Comparison of ENCODE assay signal across 20 cellular contexts in the genomic region with DNA sequence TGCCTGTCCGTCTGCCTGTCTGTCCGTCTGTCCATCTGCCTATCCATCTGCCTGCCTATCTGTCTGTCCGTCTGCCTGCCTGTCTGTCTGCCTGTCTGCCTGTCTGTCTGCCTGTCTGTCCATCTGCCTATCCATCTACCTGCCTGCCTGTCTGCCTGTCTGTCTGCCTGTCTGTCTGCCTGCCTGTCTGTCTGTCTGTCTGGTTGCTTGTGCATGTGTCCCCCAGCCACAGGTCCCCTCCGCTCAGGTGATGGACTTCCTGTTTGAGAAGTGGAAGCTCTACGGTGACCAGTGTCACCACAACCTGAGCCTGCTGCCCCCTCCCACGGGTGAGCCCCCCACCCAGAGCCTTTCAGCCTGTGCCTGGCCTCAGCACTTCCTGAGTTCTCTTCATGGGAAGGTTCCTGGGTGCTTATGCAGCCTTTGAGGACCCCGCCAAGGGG. TPM values are rescaled to one million over a fixed set of nuclear protein-coding genes. Genes with fewer than 3 reads are reported as not detected.
DNase-seq lines count a peak whose midpoint lies in the region; ATAC-seq, FAIRE-seq and TF ChIP-seq lines count a peak whose summit lies in the region.
"Had no signal": no experiment of that assay in that cellular context is flagged by ENCODE, and none has a peak within 500 bp of the region (broad histone marks: within the 10 kb centered on the region; RNA-seq: fewer than 3 reads in every experiment).

No MANE protein-coding gene starts in this region.

- peak overlapping the region; percentile 50 for H3K4me3 Mint-ChIP-seq in neural progenitor cell
- H3K4me3 Mint-ChIP-seq: CD8-positive, alpha-beta T cell had no signal

- H3K4me2 ChIP-seq in BLaER1 = peak overlapping the region; percentile 92
- H3K4me2 ChIP-seq in IMR-90 (ENCODE audit: low read depth, low read length) = no peak overlapping the region
- no peak overlapping the region for H3K4me2 ChIP-seq in K562 (ENCODE audit: insufficient read depth, low read length)
- H3K4me2 ChIP-seq in neural progenitor cell = no peak overlapping the region

- intact Hi-C loops in IMR-90 (cut with micrococcal nuclease) = no loop called here
- intact Hi-C loops in K562 (cut with micrococcal nuclease) = no loop called here
- intact Hi-C loops in left ventricle myocardium superior (cut with micrococcal nuclease) = no loop called here

- H3K27me3 Mint-ChIP-seq in neural progenitor cell (ENCODE audit: insufficient read depth, low read depth) = peaks cover 22% of the 10 kb centered on the region

- H3K36me3 ChIP-seq in BLaER1 = no peaks in the 10 kb centered on the region
- H3K36me3 ChIP-seq in IMR-90 (ENCODE audit: control insufficient read depth, insufficient read depth, low read length) = no peaks in the 10 kb centered on the region
- H3K36me3 ChIP-seq in K562 (ENCODE audit: control insufficient read depth, insufficient read depth, low read length) = no peaks in the 10 kb centered on the region
- no peaks in the 10 kb centered on the region for H3K36me3 ChIP-seq in neural progenitor cell
- H3K36me3 ChIP-seq: BE2C had no signal

- CTCF ChIA-PET in IMR-90 (lab: Yijun Ruan, JAX) = no interaction called here
- CTCF ChIA-PET in K562 (lab: Yijun Ruan, JAX; ENCODE audit: low intra/inter-chr PET ratio) = no interaction called here

- no peak overlapping the region for H2BK15ac ChIP-seq in IMR-90 (ENCODE audit: low read depth, low read length)

- TF ChIP-seq RAD21 in IMR-90 (IDR thresholded peaks at IDR 0.05; ENCODE audit: low read length) = no peak
- TF ChIP-seq RAD21 in K562 (CRISPR knock-in tag; conservative IDR thresholded peaks at IDR 0.05 in 1 of 2, IDR thresholded peaks at IDR 0.05 in 1 of 2) = no peak

- in situ Hi-C loops in IMR-90 (cut with MboI; ENCODE audit: low sequenced_read_pairs) = no loop called here
- in situ Hi-C loops in K562 (cut with MboI) = loop anchor here (5.0 kb wide), 1 partner anchor 72 kb away; no protein-coding TSS in a partner anchor

- H3K9ac ChIP-seq in BLaER1 (no peak overlapping the region), IMR-90 (ENCODE audit: low read depth, low read length) (no peak overlapping the region), K562 (ENCODE audit: insufficient read depth in 1 of 2, low read depth in 2 of 2, low read length in 2 of 2) (peak overlapping the region in 1 of 2 experiments; percentile 35; a peak in 1 of 4 replicates), neural progenitor cell (no peak overlapping the region)

- H2AFZ ChIP-seq in IMR-90 (replicated peaks; ENCODE audit: low read length, poor library complexity) (no peak overlapping the region), K562 (ENCODE audit: low read depth, low read length) (no peak overlapping the region), neural progenitor cell (replicated peaks) (no peak overlapping the region)

- TF ChIP-seq POLR2A in IMR-90 (IDR thresholded peaks at IDR 0.05; ENCODE audit: low read depth, low read length) (no peak), K562 (conservative IDR thresholded peaks at IDR 0.05) (no peak)

- WGBS in IMR-90 (ENCODE audit: extremely low coverage in 2 of 2, insufficient read length in 1 of 2), 2 experiments = 70% methylated on average over 7 of the region's 7 CpGs; no CpG with 5 or more reads in 1 of the 2 experiments
- WGBS in K562 (ENCODE audit: insufficient coverage, low coverage, missing lambda C conversion rate) = 9% methylated on average over 6 of the region's 7 CpGs

- dilution Hi-C loops in IMR-90 (cut with HindIII; ENCODE audit: low sequenced_read_pairs, unreplicated experiment) = no loop called here

- TF ChIP-seq CTCF in IMR-90 (conservative IDR thresholded peaks at IDR 0.05; ENCODE audit: low read depth, low read length) (no peak), K562 (IDR thresholded peaks at IDR 0.05 in 2 of 3, conservative IDR thresholded peaks at IDR 0.05 in 1 of 3; ENCODE audit: insufficient read depth in 2 of 3, low read depth in 1 of 3, low read length in 3 of 3) (no peak), neural progenitor cell (IDR thresholded peaks at IDR 0.05) (no peak)

- no peak overlapping the region for H4K5ac ChIP-seq in IMR-90 (ENCODE audit: low read depth, low read length)

- H3K79me1 ChIP-seq in IMR-90 (ENCODE audit: low read depth in 1 of 2, low read length in 2 of 2) = no peaks in the 10 kb centered on the region

- no peak overlapping the region for H2BK5ac ChIP-seq in IMR-90 (ENCODE audit: low read depth, low read length, poor library complexity, severe bottlenecking)

- H4K20me1 ChIP-seq in BLaER1 (no peaks in the 10 kb centered on the region), IMR-90 (ENCODE audit: insufficient read depth, low read length) (no peaks in the 10 kb centered on the region), K562 (replicated peaks; ENCODE audit: control insufficient read depth, insufficient read depth, low read length) (peaks cover 14% of the 10 kb centered on the region), neural progenitor cell (ENCODE audit: low read depth) (peaks cover under 1% of the 10 kb centered on the region)

- no peak overlapping the region for H3K27ac ChIP-seq in BLaER1
- no peak overlapping the region for H3K27ac ChIP-seq in IMR-90 (ENCODE audit: insufficient read depth, low read length)
- H3K27ac ChIP-seq in K562 (ENCODE audit: extremely low read depth, low read depth, low read length) = no peak overlapping the region
- no peak overlapping the region for H3K27ac ChIP-seq in neural progenitor cell

- POLR2A ChIA-PET in IMR-90 (lab: Charles Lee; ENCODE audit: unreplicated experiment) (no interaction called here), K562 (lab: Yijun Ruan, JAX) (interaction anchor here (0.5 to 0.6 kb wide), 2 partner anchors 9 to 95 kb away, joined by 3 read pairs; no protein-coding TSS in a partner anchor)

- H3K4me1 Mint-ChIP-seq in neural progenitor cell = no peaks in the 10 kb centered on the region
- H3K4me1 Mint-ChIP-seq: CD14-positive monocyte had no signal

- H3K4ac ChIP-seq in IMR-90 (ENCODE audit: low read depth, low read length) = no peak overlapping the region

- H3K36me3 Mint-ChIP-seq in neural progenitor cell = no peaks in the 10 kb centered on the region
- H3K36me3 Mint-ChIP-seq: CD14-positive monocyte; CD8-positive, alpha-beta T cell had no signal

- peaks cover 3% of the 10 kb centered on the region for H3F3A ChIP-seq in neural progenitor cell (ENCODE audit: low read depth)

- TF ChIP-seq EP300 in K562 (IDR thresholded peaks at IDR 0.05; ENCODE audit: low read length) = no peak

- H3K4me3 ChIP-seq in BLaER1 = no peak overlapping the region
- H3K4me3 ChIP-seq in IMR-90 (ENCODE audit: insufficient read depth, low read depth, low read length) = no peak overlapping the region
- no peak overlapping the region for H3K4me3 ChIP-seq in K562
- H3K4me3 ChIP-seq in neural progenitor cell = no peak overlapping the region

- H2BK20ac ChIP-seq in IMR-90 (ENCODE audit: low read depth, low read length) = no peak overlapping the region

- peak overlapping the region; percentile 20 for H3K27ac Mint-ChIP-seq in neural progenitor cell
- H3K27ac Mint-ChIP-seq: CD8-positive, alpha-beta T cell had no signal

- no peak overlapping the region for H3K56ac ChIP-seq in IMR-90 (ENCODE audit: extremely low read depth, insufficient read depth, low read length)

- no peak overlapping the region for H3K18ac ChIP-seq in IMR-90 (ENCODE audit: low read depth, low read length)

- H3K9me1 ChIP-seq in IMR-90 (ENCODE audit: insufficient read depth, low read length) (no peaks in the 10 kb centered on the region), K562 (ENCODE audit: control insufficient read depth, insufficient read depth, low read length) (peaks cover 2% of the 10 kb centered on the region)

- H3K14ac ChIP-seq in IMR-90 (replicated peaks; ENCODE audit: low read depth, low read length) = no peak overlapping the region

- BruUV-seq in IMR-90 (replicated peaks; lab: Mats Ljungman, UMichigan) = no TSS peak
- no TSS peak for BruUV-seq in K562 (replicated peaks; lab: Mats Ljungman, UMichigan)

- H4K91ac ChIP-seq in IMR-90 (ENCODE audit: insufficient read depth, low read depth, low read length) = no peak overlapping the region

- ATAC-seq in IMR-90 (ENCODE audit: low read depth) = no peak
- ATAC-seq in K562 = no peak
- no peak for ATAC-seq in left ventricle myocardium superior
- no peak for ATAC-seq in HG02981 (IDR thresholded peaks at IDR 0.05; ENCODE audit: unreplicated experiment)
- ATAC-seq: CD8-positive, alpha-beta T cell had no signal

- H3K9me3 ChIP-seq in BLaER1 (no peaks in the 10 kb centered on the region), IMR-90 (ENCODE audit: control insufficient read depth, insufficient read depth, low read length) (peaks cover 3% of the 10 kb centered on the region; the same call in 1 of the 2 replicates), K562 (replicated peaks; ENCODE audit: control insufficient read depth, insufficient read depth, low read depth, low read length) (no peaks in the 10 kb centered on the region), neural progenitor cell (ENCODE audit: low read depth) (no peaks in the 10 kb centered on the region)

- DNase-seq in IMR-90 = no peak
- DNase-seq in K562 (ENCODE audit: extremely low read depth in 1 of 4, low spot score in 3 of 4) = no peak
- no peak for DNase-seq in neural progenitor cell (ENCODE audit: low spot score)
- DNase-seq in left ventricle myocardium superior = no peak
- DNase-seq in occipital lobe (lab: John Stamatoyannopoulos, UW) = no peak
- no peak for DNase-seq in OCI-M2 (lab: John Stamatoyannopoulos, UW; ENCODE audit: unreplicated experiment)
- DNase-seq: BE2C, DMS153, GDM1 had no signal

- H2AK9ac ChIP-seq in IMR-90 (replicated peaks; ENCODE audit: low read depth, low read length, poor library complexity) = peak overlapping the region; percentile 55

- no peak overlapping the region for H2AK5ac ChIP-seq in IMR-90 (ENCODE audit: low read depth, low read length)

- H3K4me1 ChIP-seq in BLaER1 (peaks cover 75% of the 10 kb centered on the region), IMR-90 (ENCODE audit: control insufficient read depth, insufficient read depth, low read length) (no peaks in the 10 kb centered on the region), K562 (replicated peaks in 1 of 2; ENCODE audit: control insufficient read depth in 2 of 2, insufficient read depth in 2 of 2, low read length in 2 of 2) (peaks cover 0 to 91% of the 10 kb centered on the region in 2 experiments; a peak in 3 of 5 replicates), neural progenitor cell (peaks cover 6% of the 10 kb centered on the region)

- FAIRE-seq in K562 (lab: Jason Lieb, UNC) = no peak
- FAIRE-seq: A204.1, D721Med, GM12892, GM19239 had no signal

- H2BK120ac ChIP-seq in IMR-90 (ENCODE audit: low read depth, low read length) = no peak overlapping the region

- H3K27me3 ChIP-seq in BLaER1 = peaks cover 40% of the 10 kb centered on the region
- peaks cover 52% of the 10 kb centered on the region for H3K27me3 ChIP-seq in IMR-90 (ENCODE audit: control insufficient read depth, insufficient read depth, low read length)
- H3K27me3 ChIP-seq in K562 (ENCODE audit: control insufficient read depth in 2 of 2, insufficient read depth in 2 of 2, low read length in 2 of 2) = peaks cover 19 to 73% of the 10 kb centered on the region in 2 experiments; a peak in 4 of 5 replicates
- H3K27me3 ChIP-seq in neural progenitor cell = peaks cover 56% of the 10 kb centered on the region

- H3K23ac ChIP-seq in IMR-90 (ENCODE audit: low read depth, low read length) = no peak overlapping the region

- no peak overlapping the region for H4K8ac ChIP-seq in IMR-90 (ENCODE audit: low read depth in 2 of 2, low read length in 2 of 2)

- H3K79me2 ChIP-seq in K562 (ENCODE audit: control insufficient read depth, insufficient read depth, low read length) (no peaks in the 10 kb centered on the region), neural progenitor cell (ENCODE audit: low read depth) (no peaks in the 10 kb centered on the region)

- no peaks in the 10 kb centered on the region for H3K9me3 Mint-ChIP-seq in neural progenitor cell
- H3K9me3 Mint-ChIP-seq: CD8-positive, alpha-beta T cell had no signal

RNA-seq across cellular contexts. Expression of a gene that starts 5.6 kb away (rescaled TPM):
- total RNA-seq in IMR-90 (2012; rRNA removed) (not detected in 2 replicates), K562 (2014; rRNA removed) (not detected in 2 replicates), K562 (2014; rRNA removed; fragmentation: Illumina TruSeq; extraction: Trizol) (not detected in 2 replicates), K562 (2015; rRNA removed; fragmentation: Illumina TruSeq; extraction: Trizol) (not detected in 2 replicates), K562 (2021) (not detected in 2 replicates), neural progenitor cell (ENCODE audit: low replicate concordance) (not detected in 2 replicates), left ventricle myocardium superior (not detected), occipital lobe (not detected)
- polyA plus RNA-seq in IMR-90 (2012; rRNA removed) (not detected in 2 replicates), K562 (2011; rRNA removed) (not detected in 2 replicates), K562 (2014; fragmentation: Illumina TruSeq; extraction: Trizol) (not detected in 2 replicates), K562 (2014; fragmentation: Nextera tagmentation; extraction: Ambion mirVana) (not detected), K562 (2014; rRNA removed) (not detected in 2 replicates)
- not detected in 2 replicates for polyA plus RNA-seq in IMR-90 (2012; cell fraction: cytosol; rRNA removed)
- 0.05 TPM in 1 of 2 replicates, not detected in the other for polyA plus RNA-seq in IMR-90 (2012; cell fraction: nucleus; rRNA removed; ENCODE audit: low replicate concordance)
- not detected in 2 replicates for total RNA-seq in K562 (2011; cell fraction: chromatin; rRNA removed; ENCODE audit: low replicate concordance)
- total RNA-seq in K562 (2011; cell fraction: nucleolus; rRNA removed) = not detected in 2 replicates
- not detected in 2 replicates for total RNA-seq in K562 (2011; cell fraction: nucleoplasm; rRNA removed)
- not detected in 2 replicates for polyA plus RNA-seq in K562 (2011; cell fraction: cytosol; rRNA removed)
- not detected in 2 replicates for polyA plus RNA-seq in K562 (2011; cell fraction: nucleus; rRNA removed)
- not detected in 2 replicates for polyA plus RNA-seq in K562 (2012)
- not detected in 2 replicates for polyA minus RNA-seq in K562 (2011; rRNA and poly(A)+ RNA removed)
- polyA minus RNA-seq in K562 (2011; cell fraction: cytosol; rRNA and poly(A)+ RNA removed) = not detected in 2 replicates
- not detected in 2 replicates for polyA minus RNA-seq in K562 (2011; cell fraction: nucleus; rRNA and poly(A)+ RNA removed)
- total RNA-seq: CD8-positive, alpha-beta T cell; H4; HT1080 had no signal
- polyA plus RNA-seq: AG04450, CD14-positive monocyte had no signal

RNA-seq across cellular contexts. Expression of a gene that starts 23.5 kb away (rescaled TPM):
- total RNA-seq in IMR-90 (2012; rRNA removed) (56.5 and 58.9 TPM in 2 replicates), K562 (2014; rRNA removed) (35.8 and 45.4 TPM in 2 replicates), K562 (2014; rRNA removed; fragmentation: Illumina TruSeq; extraction: Trizol) (1.5 and 1.7 TPM in 2 replicates), K562 (2015; rRNA removed; fragmentation: Illumina TruSeq; extraction: Trizol) (21.5 and 25.4 TPM in 2 replicates), K562 (2021) (32.8 and 36.0 TPM in 2 replicates), neural progenitor cell (ENCODE audit: low replicate concordance) (45.6 and 110 TPM in 2 replicates), left ventricle myocardium superior (103 TPM), occipital lobe (85.9 TPM)
- polyA plus RNA-seq in IMR-90 (2012; rRNA removed) (164 and 196 TPM in 2 replicates), K562 (2011; rRNA removed) (9.7 and 14.8 TPM in 2 replicates), K562 (2014; fragmentation: Illumina TruSeq; extraction: Trizol) (6.6 and 24.6 TPM in 2 replicates), K562 (2014; fragmentation: Nextera tagmentation; extraction: Ambion mirVana) (1 to 10 TPM in 1 of 2 experiments, under 1 TPM in 1; 0.39 to 1.4 TPM), K562 (2014; rRNA removed) (24.0 and 35.5 TPM in 2 replicates)
- 183 and 249 TPM in 2 replicates for polyA plus RNA-seq in IMR-90 (2012; cell fraction: cytosol; rRNA removed)
- polyA plus RNA-seq in IMR-90 (2012; cell fraction: nucleus; rRNA removed; ENCODE audit: low replicate concordance) = 144 and 276 TPM in 2 replicates
- total RNA-seq in K562 (2011; cell fraction: chromatin; rRNA removed; ENCODE audit: low replicate concordance) = 12.2 and 29.2 TPM in 2 replicates
- 23.2 and 24.1 TPM in 2 replicates for total RNA-seq in K562 (2011; cell fraction: nucleolus; rRNA removed)
- total RNA-seq in K562 (2011; cell fraction: nucleoplasm; rRNA removed) = 15.3 and 17.0 TPM in 2 replicates
- 25.9 and 79.2 TPM in 2 replicates for polyA plus RNA-seq in K562 (2011; cell fraction: cytosol; rRNA removed)
- 19.1 and 36.8 TPM in 2 replicates for polyA plus RNA-seq in K562 (2011; cell fraction: nucleus; rRNA removed)
- 21.3 and 72.4 TPM in 2 replicates for polyA plus RNA-seq in K562 (2012)
- 2.3 and 3.0 TPM in 2 replicates for polyA minus RNA-seq in K562 (2011; rRNA and poly(A)+ RNA removed)
- 14.8 and 15.9 TPM in 2 replicates for polyA minus RNA-seq in K562 (2011; cell fraction: cytosol; rRNA and poly(A)+ RNA removed)
- polyA minus RNA-seq in K562 (2011; cell fraction: nucleus; rRNA and poly(A)+ RNA removed) = 3.0 and 4.7 TPM in 2 replicates

RNA-seq across cellular contexts. Expression of a gene that starts 25.3 kb away (rescaled TPM):
- total RNA-seq in IMR-90 (2012; rRNA removed) = not detected in 2 replicates
- polyA plus RNA-seq in IMR-90 (2012; rRNA removed) = 0.20 and 0.21 TPM in 2 replicates
- 0.09 TPM in 1 of 2 replicates, not detected in the other for polyA plus RNA-seq in IMR-90 (2012; cell fraction: cytosol; rRNA removed)
- 0.56 and 0.97 TPM in 2 replicates for polyA plus RNA-seq in IMR-90 (2012; cell fraction: nucleus; rRNA removed; ENCODE audit: low replicate concordance)
- total RNA-seq in K562 (2011; cell fraction: chromatin; rRNA removed; ENCODE audit: low replicate concordance) = 0.65 TPM in 1 of 2 replicates, not detected in the other
- total RNA-seq in K562 (2011; cell fraction: nucleolus; rRNA removed) = 2.4 and 3.2 TPM in 2 replicates
- total RNA-seq in K562 (2011; cell fraction: nucleoplasm; rRNA removed) = 0.81 and 0.99 TPM in 2 replicates
- total RNA-seq in K562 (2014; rRNA removed) = 6.2 and 6.9 TPM in 2 replicates
- total RNA-seq in K562 (2014; rRNA removed; fragmentation: Illumina TruSeq; extraction: Trizol) = 0.26 and 0.29 TPM in 2 replicates
- 0.47 and 0.68 TPM in 2 replicates for total RNA-seq in K562 (2015; rRNA removed; fragmentation: Illumina TruSeq; extraction: Trizol)
- 2.1 and 2.3 TPM in 2 replicates for total RNA-seq in K562 (2021)
- 1.2 and 1.5 TPM in 2 replicates for polyA plus RNA-seq in K562 (2011; rRNA removed)
- 1.9 and 10.6 TPM in 2 replicates for polyA plus RNA-seq in K562 (2011; cell fraction: cytosol; rRNA removed)
- polyA plus RNA-seq in K562 (2011; cell fraction: nucleus; rRNA removed) = 0.65 and 2.8 TPM in 2 replicates
- 0.32 and 2.5 TPM in 2 replicates for polyA plus RNA-seq in K562 (2012)
- polyA plus RNA-seq in K562 (2014; fragmentation: Illumina TruSeq; extraction: Trizol) = 0.95 and 2.1 TPM in 2 replicates
- polyA plus RNA-seq in K562 (2014; fragmentation: Nextera tagmentation; extraction: Ambion mirVana) = not detected
- 4.2 and 5.2 TPM in 2 replicates for polyA plus RNA-seq in K562 (2014; rRNA removed)
- polyA minus RNA-seq in K562 (2011; rRNA and poly(A)+ RNA removed) = 1.6 TPM in 1 of 2 replicates, not detected in the other
- 2.7 TPM in 1 of 2 replicates, not detected in the other for polyA minus RNA-seq in K562 (2011; cell fraction: cytosol; rRNA and poly(A)+ RNA removed)
- polyA minus RNA-seq in K562 (2011; cell fraction: nucleus; rRNA and poly(A)+ RNA removed) = 0.40 TPM in 1 of 2 replicates, not detected in the other
- 0.12 TPM in 1 of 2 replicates, not detected in the other for total RNA-seq in neural progenitor cell (ENCODE audit: low replicate concordance)
- 0.67 TPM for total RNA-seq in left ventricle myocardium superior
- not detected for total RNA-seq in occipital lobe
- total RNA-seq: CD8-positive, alpha-beta T cell; H4 had no signal
- polyA plus RNA-seq: AG04450 had no signal

RNA-seq across cellular contexts. Expression of a gene that starts 50.8 kb away (rescaled TPM):
- total RNA-seq in IMR-90 (2012; rRNA removed) = 917 and 932 TPM in 2 replicates
- 530 and 599 TPM in 2 replicates for polyA plus RNA-seq in IMR-90 (2012; rRNA removed)
- 309 and 642 TPM in 2 replicates for polyA plus RNA-seq in IMR-90 (2012; cell fraction: cytosol; rRNA removed)
- polyA plus RNA-seq in IMR-90 (2012; cell fraction: nucleus; rRNA removed; ENCODE audit: low replicate concordance) = 287 and 329 TPM in 2 replicates
- total RNA-seq in K562 (2011; cell fraction: chromatin; rRNA removed; ENCODE audit: low replicate concordance) = 722 and 1,069 TPM in 2 replicates
- 564 and 610 TPM in 2 replicates for total RNA-seq in K562 (2011; cell fraction: nucleolus; rRNA removed)
- total RNA-seq in K562 (2011; cell fraction: nucleoplasm; rRNA removed) = 598 and 659 TPM in 2 replicates
- total RNA-seq in K562 (2014; rRNA removed) = 587 and 588 TPM in 2 replicates
- 296 and 325 TPM in 2 replicates for total RNA-seq in K562 (2014; rRNA removed; fragmentation: Illumina TruSeq; extraction: Trizol)
- total RNA-seq in K562 (2015; rRNA removed; fragmentation: Illumina TruSeq; extraction: Trizol) = 404 and 420 TPM in 2 replicates
- 437 and 446 TPM in 2 replicates for total RNA-seq in K562 (2021)
- 75.9 and 116 TPM in 2 replicates for polyA plus RNA-seq in K562 (2011; rRNA removed)
- polyA plus RNA-seq in K562 (2011; cell fraction: cytosol; rRNA removed) = 46.6 and 61.5 TPM in 2 replicates
- 192 and 245 TPM in 2 replicates for polyA plus RNA-seq in K562 (2011; cell fraction: nucleus; rRNA removed)
- polyA plus RNA-seq in K562 (2012) = 600 and 818 TPM in 2 replicates
- polyA plus RNA-seq in K562 (2014; fragmentation: Illumina TruSeq; extraction: Trizol) = 645 and 729 TPM in 2 replicates
- polyA plus RNA-seq in K562 (2014; fragmentation: Nextera tagmentation; extraction: Ambion mirVana) = 10 to 100 TPM in 1 of 2 experiments, 1 to 10 TPM in 1; 4.4 to 14.9 TPM
- 181 and 191 TPM in 2 replicates for polyA plus RNA-seq in K562 (2014; rRNA removed)
- 66.8 and 103 TPM in 2 replicates for polyA minus RNA-seq in K562 (2011; rRNA and poly(A)+ RNA removed)
- polyA minus RNA-seq in K562 (2011; cell fraction: cytosol; rRNA and poly(A)+ RNA removed) = 123 and 191 TPM in 2 replicates
- 89.0 and 193 TPM in 2 replicates for polyA minus RNA-seq in K562 (2011; cell fraction: nucleus; rRNA and poly(A)+ RNA removed)
- total RNA-seq in neural progenitor cell (ENCODE audit: low replicate concordance) = 203 and 344 TPM in 2 replicates
- total RNA-seq in left ventricle myocardium superior = 362 TPM
- total RNA-seq in occipital lobe = 57.4 TPM
